In the genomic region with DNA sequence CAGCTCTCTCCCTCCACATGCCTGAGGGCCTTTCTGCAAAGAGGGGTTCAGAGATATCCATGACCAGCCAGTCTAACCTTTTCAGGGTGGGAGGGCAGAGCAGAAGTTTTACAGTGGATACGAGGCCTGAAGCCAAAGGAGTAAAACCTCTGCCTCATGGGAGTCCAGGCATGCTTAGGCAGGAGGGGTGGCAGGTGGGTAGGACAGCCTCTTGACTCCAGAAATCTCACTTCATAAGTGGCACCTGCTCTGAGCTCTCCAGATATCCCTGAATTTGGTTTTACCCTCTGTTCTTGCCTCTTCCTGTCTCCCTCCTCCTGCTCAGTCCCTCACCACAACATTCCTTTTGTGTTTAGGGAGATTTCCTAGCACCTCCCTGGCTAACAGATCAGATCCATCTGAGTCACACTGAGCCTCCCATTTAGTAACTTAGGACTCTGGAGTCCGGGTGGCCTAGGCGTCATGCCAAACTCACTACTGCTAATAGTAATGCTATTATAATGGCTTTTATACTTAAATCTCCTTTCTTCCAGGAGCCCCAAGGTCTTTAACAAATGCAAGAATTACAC, we compare ENCODE assay signal across 15 cellular contexts.
A peak's percentile ranks its signal among the peaks of the same experiment; 100 is the strongest.
DNase-seq lines count a peak whose midpoint lies in the region; ATAC-seq and TF ChIP-seq lines count a peak whose summit lies in the region.
"Had no signal": no experiment of that assay in that cellular context is flagged by ENCODE, and none has a peak within 500 bp of the region (broad histone marks: within the 10 kb centered on the region; RNA-seq: fewer than 3 reads in every experiment).

No MANE protein-coding gene starts in this region.

- TF ChIP-seq CTCF in MCF 10A (IDR thresholded peaks at IDR 0.05; ENCODE audit: unreplicated experiment) (no peak), breast epithelium (IDR thresholded peaks at IDR 0.05) (no peak), RWPE2 (IDR thresholded peaks at IDR 0.05; ENCODE audit: poor library complexity, severe bottlenecking) (no peak), fibroblast of pulmonary artery (IDR thresholded peaks at IDR 0.05; ENCODE audit: low read length, missing control alignments) (no peak)

- DNase-seq in MCF 10A (ENCODE audit: unreplicated experiment) = peak; percentile 82
- no peak for DNase-seq in breast epithelium (ENCODE audit: low spot score in 2 of 2)
- DNase-seq in RWPE2 (ENCODE audit: low spot score) = no peak
- DNase-seq in fibroblast of pulmonary artery (ENCODE audit: low read depth) = peak; percentile 48
- peak; percentile 77 for DNase-seq in stromal cell of bone marrow (ENCODE audit: low read depth)
- DNase-seq in naive thymus-derived CD4-positive, alpha-beta T cell = no peak
- DNase-seq in activated CD8-positive, alpha-beta memory T cell treated with anti-CD3 and anti-CD28 coated beads, Interleukin-2, amount 50 U/mL, for 4 hours = no peak
- no peak for DNase-seq in DMS 273 (lab: John Stamatoyannopoulos, UW; ENCODE audit: unreplicated experiment)
- DNase-seq: activated CD8-positive, alpha-beta memory T cell treated with anti-CD3 and anti-CD28 coated beads, Interleukin-2, amount 10 ng/mL, durations not matched to agents 7 days and 5 days; amygdala; BE2C; islet precursor cell; NCI-H1092 treated with DMSO at 0.1 percent for 48 hours; stimulated activated CD4-positive, alpha-beta T cell treated with anti-CD3 and anti-CD28 coated beads, Interleukin-2, amount 100 ng/mL, for 48 hours had no signal

- CTCF ChIA-PET in MCF 10A (lab: Yijun Ruan, JAX) = interaction anchor here (0.5 to 2.0 kb wide), 3 partner anchors 13 to 691 kb away, joined by 3 to 7 read pairs (median 3); no protein-coding TSS in a partner anchor
- CTCF ChIA-PET in naive thymus-derived CD4-positive, alpha-beta T cell (lab: Charles Lee) = no interaction called here

- no peak overlapping the region for H3K4me3 ChIP-seq in breast epithelium
- no peak overlapping the region for H3K4me3 ChIP-seq in RWPE2 (ENCODE audit: severe bottlenecking)
- H3K4me3 ChIP-seq in fibroblast of pulmonary artery (replicated peaks; ENCODE audit: low read depth, low read length) = no peak overlapping the region
- H3K4me3 ChIP-seq in naive thymus-derived CD4-positive, alpha-beta T cell (ENCODE audit: low read length) = no peak overlapping the region

- peaks cover 30% of the 10 kb centered on the region for H3K4me1 Mint-ChIP-seq in MCF 10A (ENCODE audit: insufficient read depth, unreplicated experiment)
- H3K4me1 Mint-ChIP-seq in naive thymus-derived CD4-positive, alpha-beta T cell = no peaks in the 10 kb centered on the region

- no peaks in the 10 kb centered on the region for H3K4me1 ChIP-seq in breast epithelium
- H3K4me1 ChIP-seq in RWPE2 (ENCODE audit: insufficient read depth, poor library complexity, severe bottlenecking) = peaks cover 3% of the 10 kb centered on the region
- H3K4me1 ChIP-seq in naive thymus-derived CD4-positive, alpha-beta T cell (ENCODE audit: control insufficient read depth in 2 of 2, insufficient read depth in 2 of 2, low read length in 2 of 2) = no peaks in the 10 kb centered on the region
- H3K4me1 ChIP-seq: BE2C had no signal

- H3K36me3 ChIP-seq in breast epithelium = no peaks in the 10 kb centered on the region
- no peaks in the 10 kb centered on the region for H3K36me3 ChIP-seq in RWPE2 (ENCODE audit: low read depth)
- H3K36me3 ChIP-seq in naive thymus-derived CD4-positive, alpha-beta T cell (ENCODE audit: control insufficient read depth in 2 of 3, insufficient read depth in 3 of 3, low read length in 3 of 3) = no peaks in the 10 kb centered on the region
- H3K36me3 ChIP-seq: BE2C had no signal

- no peaks in the 10 kb centered on the region for H3K27me3 Mint-ChIP-seq in MCF 10A (ENCODE audit: insufficient read depth, unreplicated experiment)
- H3K27me3 Mint-ChIP-seq in naive thymus-derived CD4-positive, alpha-beta T cell = no peaks in the 10 kb centered on the region
- H3K27me3 Mint-ChIP-seq: activated CD8-positive, alpha-beta memory T cell treated with anti-CD3 and anti-CD28 coated beads, Interleukin-2, amount 10 ng/mL, durations not matched to agents 7 days and 5 days had no signal

- intact Hi-C loops in MCF 10A (cut with micrococcal nuclease) = no loop called here
- intact Hi-C loops in breast epithelium (cut with DNase I; ENCODE audit: low total_unique reads) = no loop called here
- intact Hi-C loops in naive thymus-derived CD4-positive, alpha-beta T cell (cut with micrococcal nuclease) = no loop called here

- no peaks in the 10 kb centered on the region for H3K27me3 ChIP-seq in breast epithelium
- no peaks in the 10 kb centered on the region for H3K27me3 ChIP-seq in RWPE2 (ENCODE audit: insufficient read depth, poor library complexity, severe bottlenecking)
- H3K27me3 ChIP-seq in naive thymus-derived CD4-positive, alpha-beta T cell (ENCODE audit: control insufficient read depth in 2 of 2, insufficient read depth in 2 of 2, low read length in 2 of 2) = no peaks in the 10 kb centered on the region
- H3K27me3 ChIP-seq: BE2C had no signal

- no peaks in the 10 kb centered on the region for H3K9me3 Mint-ChIP-seq in MCF 10A (ENCODE audit: unreplicated experiment)
- H3K9me3 Mint-ChIP-seq in naive thymus-derived CD4-positive, alpha-beta T cell = no peaks in the 10 kb centered on the region
- H3K9me3 Mint-ChIP-seq: T-helper 2 cell treated with Interferon-gamma antibody and Interleukin-4, amounts not matched to agents 5 μg/mL and 100 μg/mL, for 36 hours had no signal

- TF ChIP-seq POLR2A in breast epithelium (IDR thresholded peaks at IDR 0.05) = no peak

- peak overlapping the region; percentile 68 for H3K27ac Mint-ChIP-seq in MCF 10A (ENCODE audit: low read depth, unreplicated experiment)
- H3K27ac Mint-ChIP-seq in naive thymus-derived CD4-positive, alpha-beta T cell = no peak overlapping the region
- H3K27ac Mint-ChIP-seq: activated CD8-positive, alpha-beta memory T cell treated with anti-CD3 and anti-CD28 coated beads, Interleukin-2, amount 10 ng/mL, durations not matched to agents 7 days and 5 days; T-helper 2 cell treated with Interferon-gamma antibody and Interleukin-4, amounts not matched to agents 5 μg/mL and 100 μg/mL, for 36 hours had no signal

- H3K27ac ChIP-seq in breast epithelium (no peak overlapping the region), RWPE2 (ENCODE audit: poor library complexity, severe bottlenecking) (no peak overlapping the region)
- H3K27ac ChIP-seq in naive thymus-derived CD4-positive, alpha-beta T cell (ENCODE audit: low read depth, low read length) = no peak overlapping the region

- H3K9me3 ChIP-seq in breast epithelium = no peaks in the 10 kb centered on the region
- no peaks in the 10 kb centered on the region for H3K9me3 ChIP-seq in RWPE2 (ENCODE audit: severe bottlenecking)
- no peaks in the 10 kb centered on the region for H3K9me3 ChIP-seq in naive thymus-derived CD4-positive, alpha-beta T cell (ENCODE audit: control insufficient read depth in 2 of 3, low read length in 3 of 3)
- H3K9me3 ChIP-seq: BE2C had no signal

- POLR2A ChIA-PET in MCF 10A (lab: Yijun Ruan, JAX) = interaction anchor here (0.7 kb wide), 1 partner anchor 1172 kb away, joined by 3 read pairs; no protein-coding TSS in a partner anchor
- POLR2A ChIA-PET in naive thymus-derived CD4-positive, alpha-beta T cell (lab: Charles Lee) = no interaction called here

- H3K36me3 Mint-ChIP-seq in MCF 10A (ENCODE audit: insufficient read depth, unreplicated experiment) = no peaks in the 10 kb centered on the region
- peaks cover 0 to 4% (median 0%) of the 10 kb centered on the region in 5 donors for H3K36me3 Mint-ChIP-seq in naive thymus-derived CD4-positive, alpha-beta T cell
- H3K36me3 Mint-ChIP-seq: activated CD8-positive, alpha-beta memory T cell treated with anti-CD3 and anti-CD28 coated beads, Interleukin-2, amount 10 ng/mL, durations not matched to agents 7 days and 5 days had no signal

- no TSS peak for BruUV-seq in MCF 10A (replicated peaks; lab: Mats Ljungman, UMichigan)

- peak; percentile 79 for ATAC-seq in RWPE2 (ENCODE audit: low read depth)
- ATAC-seq in naive thymus-derived CD4-positive, alpha-beta T cell = no peak
- ATAC-seq: activated CD8-positive, alpha-beta memory T cell treated with anti-CD3 and anti-CD28 coated beads, Interleukin-2, amount 10 ng/mL, durations not matched to agents 7 days and 5 days had no signal

- H3K4me3 Mint-ChIP-seq in MCF 10A (ENCODE audit: unreplicated experiment) = no peak overlapping the region
- H3K4me3 Mint-ChIP-seq in naive thymus-derived CD4-positive, alpha-beta T cell = no peak overlapping the region
- H3K4me3 Mint-ChIP-seq: activated CD8-positive, alpha-beta memory T cell treated with anti-CD3 and anti-CD28 coated beads, Interleukin-2, amount 10 ng/mL, durations not matched to agents 7 days and 5 days; T-helper 2 cell treated with Interferon-gamma antibody and Interleukin-4, amounts not matched to agents 5 μg/mL and 100 μg/mL, for 36 hours had no signal

Comparison
In these comparisons a context has a peak if more than half of its experiments do, and no peak if none do; other contexts are left out.
1. DNase-seq: peak in MCF 10A (single experiment), fibroblast of pulmonary artery (single experiment) and stromal cell of bone marrow (single experiment); none in breast epithelium (0 of 2), RWPE2 (single experiment), naive thymus-derived CD4-positive, alpha-beta T cell (0 of 9), activated CD8-positive, alpha-beta memory T cell treated with anti-CD3 and anti-CD28 coated beads, Interleukin-2, amount 50 U/mL, for 4 hours (single experiment) and DMS 273 (single experiment).